30 cellular contexts compared by ENCODE assay signal in the genomic region with DNA sequence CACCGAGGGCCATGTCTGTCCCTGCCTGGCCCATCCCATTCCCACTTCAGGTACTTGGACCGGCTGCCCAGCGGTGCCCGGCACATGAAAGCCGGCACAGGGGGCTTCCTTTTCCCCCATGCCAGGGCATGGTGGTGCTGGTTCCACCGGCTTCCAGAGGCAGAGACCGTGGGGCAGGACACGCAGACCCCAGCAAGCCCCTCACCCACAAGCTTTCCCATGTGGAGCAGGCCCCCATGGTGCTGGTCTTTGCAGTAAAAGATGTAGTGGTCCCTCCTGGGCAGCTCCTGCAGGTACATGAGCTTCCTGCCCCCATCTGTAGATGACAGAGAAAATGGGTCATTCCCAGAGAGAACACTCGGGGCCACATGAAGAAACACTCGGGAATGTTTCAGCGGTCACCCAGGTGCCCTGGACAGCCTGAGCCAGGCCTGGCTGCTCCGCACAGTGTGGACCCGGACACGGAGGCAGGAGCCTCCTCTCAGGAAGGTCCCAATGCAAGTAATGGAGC. TPM values are rescaled to one million over a fixed set of nuclear protein-coding genes. Genes with fewer than 3 reads are reported as not detected.
"Had no signal": no experiment of that assay in that cellular context is flagged by ENCODE, and none has a peak within 500 bp of the region (broad histone marks: within the 10 kb centered on the region; RNA-seq: fewer than 3 reads in every experiment).

No MANE protein-coding gene starts in this region.

- H3K4me3 ChIP-seq: ascending aorta, gastroesophageal sphincter, hepatocyte, smooth muscle cell, stomach, tibial artery had no signal

- H3K36me3 ChIP-seq: ascending aorta, gastroesophageal sphincter, stomach, tibial artery had no signal

- H3K27me3 ChIP-seq: ascending aorta, hepatocyte had no signal

- DNase-seq: activated B cell treated with CpG ODN at 0.5 μM for 24 hours; activated CD4-positive, alpha-beta T cell treated with anti-CD3 and anti-CD28 coated beads, Interleukin-2, amount 50 U/mL, for 1 hour; activated CD8-positive, alpha-beta T cell treated with anti-CD3 and anti-CD28 coated beads, Interleukin-2, amount 10 ng/mL, durations not matched to agents 7 days and 5 days; activated gamma-delta T cell; activated naive CD4-positive, alpha-beta T cell treated with anti-CD3 and anti-CD28 coated beads, Interleukin-2, amount 10 ng/mL, durations not matched to agents 7 days and 5 days; activated naive CD8-positive, alpha-beta T cell treated with anti-CD3 and anti-CD28 coated beads, Interleukin-2, amount 10 ng/mL, durations not matched to agents 7 days and 5 days; central memory CD4-positive, alpha-beta T cell; left colon; mesenchymal stem cell; stimulated activated CD4-positive, alpha-beta T cell treated with anti-CD3 and anti-CD28 coated beads, Interleukin-15, amount 100 ng/mL, for 24 hours; stimulated activated CD4-positive, alpha-beta T cell treated with anti-CD3 and anti-CD28 coated beads, Interleukin-2, amount 100 ng/mL, for 24 hours; stimulated activated naive B cell treated with anti-CD40 and anti-IgM and Interleukin-4, amounts not matched to agents 10 μg/mL and 1 μg/mL and 100 μg/mL, for 72 hours; stomach; T-helper 2 cell had no signal

- ATAC-seq: activated CD8-positive, alpha-beta T cell treated with anti-CD3 and anti-CD28 coated beads, Interleukin-2, amount 10 ng/mL, durations not matched to agents 7 days and 5 days; gastroesophageal sphincter; left colon; natural killer cell treated with Interleukin-12 subunit alpha and Interleukin-12 subunit beta and Interleukin-15 and Interleukin-18, amount 100 ng/mL, for 72 hours; stimulated activated naive B cell treated with anti-CD40 and anti-IgM and Interleukin-4, amounts not matched to agents 10 μg/mL and 1 μg/mL and 100 μg/mL, for 72 hours had no signal

- H3K9me3 ChIP-seq: ascending aorta, tibial artery had no signal

- H3K27ac ChIP-seq: ascending aorta, gastroesophageal sphincter, hepatocyte, stomach, tibial artery had no signal

- H3K4me1 ChIP-seq: ascending aorta, gastroesophageal sphincter, stomach, tibial artery had no signal

RNA-seq across cellular contexts. Expression of a gene that starts 2.0 kb away (rescaled TPM):
- total RNA-seq: activated B cell treated with CpG ODN at 0.5 μM for 24 hours; activated CD8-positive, alpha-beta T cell treated with anti-CD3 and anti-CD28 coated beads, Interleukin-2, amount 10 ng/mL, durations not matched to agents 7 days and 5 days; activated naive CD8-positive, alpha-beta T cell treated with anti-CD3 and anti-CD28 coated beads, Interleukin-2, amount 10 ng/mL, durations not matched to agents 7 days and 5 days; ascending aorta; endothelial cell of umbilical vein; fibroblast of lung; fibroblast of villous mesenchyme; gastroesophageal sphincter; hepatocyte; left colon; mononuclear cell; myocyte; natural killer cell treated with Interleukin-12 subunit alpha and Interleukin-12 subunit beta and Interleukin-15 and Interleukin-18, amount 100 ng/mL, for 72 hours; osteocyte; progenitor cell of endocrine pancreas; renal cortical epithelial cell; smooth muscle cell; stomach had no signal
- polyA plus RNA-seq: endothelial cell of umbilical vein, esophagus, fibroblast of lung, hepatocyte, keratinocyte, smooth muscle cell, stomach had no signal
